In the genomic region with DNA sequence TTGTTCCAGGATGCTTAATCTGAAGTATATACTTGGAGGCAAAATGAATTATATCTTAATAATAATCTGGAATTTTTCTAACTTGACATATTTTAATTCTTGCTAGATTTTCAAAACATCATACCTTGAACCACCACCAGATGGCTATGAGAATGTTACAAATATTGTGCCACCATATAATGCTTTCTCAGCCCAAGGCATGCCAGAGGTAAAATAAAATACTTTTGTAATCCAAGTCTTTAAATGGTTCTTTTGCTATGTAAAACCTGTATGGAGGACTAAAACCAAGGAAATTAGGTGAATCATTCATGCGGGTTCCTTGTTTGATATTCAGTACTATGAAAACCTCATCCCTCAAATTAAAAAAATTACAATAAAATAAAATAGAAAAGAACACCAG, we compare ENCODE assay signal across 20 cellular contexts. TPM values are rescaled to one million over a fixed set of nuclear protein-coding genes. Genes with fewer than 3 reads are reported as not detected.
DNase-seq lines count a peak whose midpoint lies in the region; ATAC-seq and TF ChIP-seq lines count a peak whose summit lies in the region.
"Had no signal": no experiment of that assay in that cellular context is flagged by ENCODE, and none has a peak within 500 bp of the region (broad histone marks: within the 10 kb centered on the region; RNA-seq: fewer than 3 reads in every experiment).

No MANE protein-coding gene starts in this region.

- CTCF ChIA-PET in OCI-LY7 (lab: Charles Lee; ENCODE audit: unreplicated experiment): no interaction called here

- no peaks in the 10 kb centered on the region for H3K79me2 ChIP-seq in OCI-LY7 (ENCODE audit: insufficient read depth, low read depth, low read length)

- no peak overlapping the region for H3K4me2 ChIP-seq in OCI-LY7 (ENCODE audit: low read length)

- H3K4me3 ChIP-seq in OCI-LY7 (ENCODE audit: low read depth, low read length, poor library complexity, severe bottlenecking) (no peak overlapping the region), epithelial cell of proximal tubule (ENCODE audit: low read depth, low read length) (no peak overlapping the region), thyroid gland (replicated peaks in 1 of 3) (no peak overlapping the region)
- H3K4me3 ChIP-seq: dorsolateral prefrontal cortex, prostate gland, SJCRH30, tibial nerve had no signal

- ATAC-seq in T-helper 17 cell: no peak
- ATAC-seq: left cardiac atrium; natural killer cell treated with Interleukin-12 subunit alpha and Interleukin-12 subunit beta and Interleukin-15 and Interleukin-18, amount 100 ng/mL, for 72 hours had no signal

- H3K27ac ChIP-seq in OCI-LY7 (ENCODE audit: low read depth, low read length, poor library complexity, severe bottlenecking) (no peak overlapping the region), thyroid gland (no peak overlapping the region)
- H3K27ac ChIP-seq: dorsolateral prefrontal cortex, prostate gland, SJCRH30, tibial nerve had no signal

- peaks cover 3% of the 10 kb centered on the region; the same call in 1 of the 2 replicates for H3K27me3 Mint-ChIP-seq in HFFc6 (ENCODE audit: insufficient read depth)
- H3K27me3 Mint-ChIP-seq in progenitor cell of endocrine pancreas: no peaks in the 10 kb centered on the region
- peaks cover 37% of the 10 kb centered on the region for H3K27me3 Mint-ChIP-seq in T-helper 17 cell

- H3K36me3 Mint-ChIP-seq in HFFc6 (ENCODE audit: low read depth): no peaks in the 10 kb centered on the region
- H3K36me3 Mint-ChIP-seq in progenitor cell of endocrine pancreas (ENCODE audit: insufficient read depth): no peaks in the 10 kb centered on the region
- peaks cover 4% of the 10 kb centered on the region for H3K36me3 Mint-ChIP-seq in T-helper 17 cell (ENCODE audit: low read depth)
- H3K36me3 Mint-ChIP-seq: natural killer cell treated with Interleukin-12 subunit alpha and Interleukin-12 subunit beta and Interleukin-15 and Interleukin-18, amount 100 ng/mL, for 72 hours had no signal

- H3K9me3 ChIP-seq in OCI-LY7 (ENCODE audit: low read length) (no peaks in the 10 kb centered on the region), thyroid gland (no peaks in the 10 kb centered on the region), T-helper 17 cell (ENCODE audit: control insufficient read depth, low read length, poor library complexity, severe bottlenecking) (no peaks in the 10 kb centered on the region)
- H3K9me3 ChIP-seq: prostate gland, SJCRH30, tibial nerve had no signal

- 0 out of 2 replicates have a peak, but pooled peaks cover 5% of the 10 kb centered on the region for H3K4me1 Mint-ChIP-seq in HFFc6 (ENCODE audit: low read depth)
- H3K4me1 Mint-ChIP-seq in progenitor cell of endocrine pancreas (ENCODE audit: low read depth): no peaks in the 10 kb centered on the region
- no peaks in the 10 kb centered on the region for H3K4me1 Mint-ChIP-seq in T-helper 17 cell

- H3K36me3 ChIP-seq in OCI-LY7 (ENCODE audit: insufficient read depth, low read length) (no peaks in the 10 kb centered on the region), thyroid gland (no peaks in the 10 kb centered on the region)
- H3K36me3 ChIP-seq: prostate gland, SJCRH30 had no signal

- H3K27ac Mint-ChIP-seq in HFFc6: no peak overlapping the region
- H3K27ac Mint-ChIP-seq in progenitor cell of endocrine pancreas: no peak overlapping the region
- no peak overlapping the region for H3K27ac Mint-ChIP-seq in T-helper 17 cell
- H3K27ac Mint-ChIP-seq: natural killer cell treated with Interleukin-12 subunit alpha and Interleukin-12 subunit beta and Interleukin-15 and Interleukin-18, amount 100 ng/mL, for 72 hours had no signal

- H3K9me3 Mint-ChIP-seq in HFFc6: no peaks in the 10 kb centered on the region
- no peaks in the 10 kb centered on the region for H3K9me3 Mint-ChIP-seq in progenitor cell of endocrine pancreas (ENCODE audit: low read depth)

- WGBS in thyroid gland, 2 donors: 97 to 98% methylated on average over 1 of the region's 1 CpG

- peak; percentile 65 for TF ChIP-seq CTCF in HFFc6 (IDR thresholded peaks at IDR 0.05)
- TF ChIP-seq CTCF in OCI-LY7 (conservative IDR thresholded peaks at IDR 0.05; ENCODE audit: low read length): 0 out of 2 replicates have a peak, but pooled peaks have one; percentile 36
- peak; percentile 26 for TF ChIP-seq CTCF in epithelial cell of proximal tubule (conservative IDR thresholded peaks at IDR 0.05; ENCODE audit: low read depth, low read length)
- peak; percentile 20 for TF ChIP-seq CTCF in progenitor cell of endocrine pancreas (IDR thresholded peaks at IDR 0.05; ENCODE audit: unreplicated experiment)
- no peak for TF ChIP-seq CTCF in thyroid gland (IDR thresholded peaks at IDR 0.05)

- H3K4me3 Mint-ChIP-seq in HFFc6: no peak overlapping the region
- no peak overlapping the region for H3K4me3 Mint-ChIP-seq in progenitor cell of endocrine pancreas (ENCODE audit: low read depth)
- H3K4me3 Mint-ChIP-seq in T-helper 17 cell: no peak overlapping the region
- H3K4me3 Mint-ChIP-seq: natural killer cell treated with Interleukin-12 subunit alpha and Interleukin-12 subunit beta and Interleukin-15 and Interleukin-18, amount 100 ng/mL, for 72 hours had no signal

- BruUV-seq in OCI-LY7 (replicated peaks; lab: Mats Ljungman, UMichigan): no TSS peak

- no peak for TF ChIP-seq POLR2A in thyroid gland (IDR thresholded peaks at IDR 0.05)

- no peak for DNase-seq in HFFc6
- no peak for DNase-seq in OCI-LY7 (ENCODE audit: low spot score)
- DNase-seq in epithelial cell of proximal tubule (ENCODE audit: low read depth): no peak
- DNase-seq in progenitor cell of endocrine pancreas (ENCODE audit: low spot score, unreplicated experiment): no peak
- DNase-seq in SKM-1 treated with dmso at 0.1 percent for 144 hours (lab: John Stamatoyannopoulos, UW; ENCODE audit: unreplicated experiment): no peak
- DNase-seq in thyroid gland: no peak
- no peak for DNase-seq in T-helper 17 cell
- DNase-seq: activated CD4-positive, alpha-beta T cell treated with anti-CD3 and anti-CD28 coated beads, Interleukin-2, amount 50 U/mL, for 48 hours; activated gamma-delta T cell; activated T-cell treated with anti-CD3 and anti-CD28 coated beads for 4 hours; dorsolateral prefrontal cortex; left cardiac atrium; NCI-H524 treated with DMSO at 0.1 percent for 48 hours; SJCRH30; stimulated activated naive CD4-positive, alpha-beta T cell treated with Interleukin-2 at 50 U/mL for 16 hours; T-helper 2 cell had no signal

- no peaks in the 10 kb centered on the region for H3K27me3 ChIP-seq in thyroid gland
- H3K27me3 ChIP-seq: dorsolateral prefrontal cortex, SJCRH30, tibial nerve had no signal

- no peaks in the 10 kb centered on the region for H4K20me1 ChIP-seq in OCI-LY7 (ENCODE audit: insufficient read depth, low read length)

- no peak overlapping the region for H2AFZ ChIP-seq in OCI-LY7 (ENCODE audit: low read length)

- no peaks in the 10 kb centered on the region for H3K9me2 ChIP-seq in OCI-LY7 (ENCODE audit: insufficient read depth, low read length)

- intact Hi-C loops in OCI-LY7 (cut with micrococcal nuclease; ENCODE audit: unreplicated experiment): no loop called here
- intact Hi-C loops in thyroid gland (cut with DNase I): no loop called here

- POLR2A ChIA-PET in OCI-LY7 (lab: Charles Lee): no interaction called here

- H3K4me1 ChIP-seq in OCI-LY7 (ENCODE audit: insufficient read depth, low read length, poor library complexity, severe bottlenecking) (no peaks in the 10 kb centered on the region), thyroid gland (no peaks in the 10 kb centered on the region)
- H3K4me1 ChIP-seq: prostate gland, SJCRH30 had no signal

RNA-seq across cellular contexts. Expression of a gene that starts 14.4 kb away (rescaled TPM):
- under 1 TPM; 0.12 to 0.53 (median 0.19) TPM for total RNA-seq in HFFc6 (2021; fragmentation: NEBNext Ultra II Directional; extraction: Animal tissue kit (Norgen Biotek cat#: 25700))
- total RNA-seq in OCI-LY7 (2014; rRNA removed; shearing (Covaris generic)): not detected in 2 replicates
- total RNA-seq in OCI-LY7 (2022): not detected in 2 replicates
- 0.23 and 0.43 TPM in 2 replicates for total RNA-seq in epithelial cell of proximal tubule
- total RNA-seq in progenitor cell of endocrine pancreas: 5.5 and 6.4 TPM in 2 replicates
- total RNA-seq in thyroid gland: 1 to 10 TPM; 1.1 to 4.3 (median 2.2) TPM
- not detected for total RNA-seq in T-helper 17 cell
- total RNA-seq: bronchial epithelial cell; natural killer cell treated with Interleukin-12 subunit alpha and Interleukin-12 subunit beta and Interleukin-15 and Interleukin-18, amount 100 ng/mL, for 72 hours had no signal

Comparison
In these comparisons a context has a peak if more than half of its experiments do, and no peak if none do; other contexts are left out.
1. CTCF ChIP-seq: peak in HFFc6 (single experiment), OCI-LY7 (single experiment), epithelial cell of proximal tubule (single experiment) and progenitor cell of endocrine pancreas (single experiment); none in thyroid gland (0 of 6).